23 cellular contexts compared by ENCODE assay signal in genomic region chr1:239926184-239926583, GRCh38.
"Had no signal": no experiment of that assay in that cellular context is flagged by ENCODE, and none has a peak within 500 bp of the region (broad histone marks: within the 10 kb centered on the region; RNA-seq: fewer than 3 reads in every experiment).

No MANE protein-coding gene starts in this region.

- H3K9me3 ChIP-seq: esophagus muscularis mucosa, gastroesophageal sphincter, lower lobe of right lung, mucosa of descending colon had no signal

- H3K27me3 ChIP-seq: dorsolateral prefrontal cortex, esophagus muscularis mucosa, foreskin keratinocyte, gastroesophageal sphincter, left lung had no signal

- H3K27ac ChIP-seq: coronary artery, dorsolateral prefrontal cortex, esophagus muscularis mucosa, foreskin keratinocyte, gastroesophageal sphincter, heart left ventricle, left lung, lower lobe of right lung had no signal

- H3K4me3 ChIP-seq: coronary artery, dorsolateral prefrontal cortex, esophagus muscularis mucosa, gastroesophageal sphincter, heart left ventricle, left lung, lower lobe of right lung, mucosa of descending colon had no signal

- DNase-seq: dermis blood vessel endothelial cell; dorsolateral prefrontal cortex; effector CD4-positive, alpha-beta T cell; effector memory CD4-positive, alpha-beta T cell; foreskin keratinocyte; heart left ventricle; hippocampal formation; left cardiac atrium; left lung; left ventricle myocardium superior; lower lobe of right lung; mesenchymal stem cell; mucosa of descending colon; naive B cell had no signal

- H3K4me1 ChIP-seq: esophagus muscularis mucosa, foreskin keratinocyte, gastroesophageal sphincter, heart left ventricle, left lung, lower lobe of right lung had no signal

- H3K36me3 ChIP-seq: esophagus muscularis mucosa, gastroesophageal sphincter, heart left ventricle, left lung, lower lobe of right lung had no signal

- FAIRE-seq: colon, endometrium, endothelial cell of umbilical vein, frontal cortex, islet of Langerhans, keratinocyte had no signal

- ATAC-seq: foreskin keratinocyte, gastroesophageal sphincter, heart left ventricle, left cardiac atrium, left lung, left ventricle myocardium superior, lower lobe of right lung, mucosa of descending colon had no signal
